8 cellular contexts compared by ENCODE assay signal in genomic region chr5:86617756-86618577, GRCh38. TPM values are rescaled to one million over a fixed set of nuclear protein-coding genes. Genes with fewer than 3 reads are reported as not detected.
DNase-seq lines count a peak whose midpoint lies in the region; ATAC-seq and TF ChIP-seq lines count a peak whose summit lies in the region.

TSS of gene COX7C (plus strand) at chr5:86617941. CDS start at chr5:86618056, 115 bp downstream.

- H3K4me3 ChIP-seq in Karpas-422 (ENCODE audit: low read length) (peak within 1 kb of the TSS; percentile 73), esophagus muscularis mucosa (peak within 1 kb of the TSS; percentile 66 to 92 (median 88)), muscle layer of duodenum (ENCODE audit: low read depth in 1 of 2, low read length in 2 of 2) (peak within 1 kb of the TSS; percentile 98)

- TF ChIP-seq EP300 in esophagus muscularis mucosa (IDR thresholded peaks at IDR 0.05) = no peak

- TF ChIP-seq POLR2A in esophagus muscularis mucosa (IDR thresholded peaks at IDR 0.05; ENCODE audit: low read depth) = peak; percentile 32

- H3K27me3 ChIP-seq in Karpas-422 (ENCODE audit: low read length) = no peaks in the 10 kb centered on the region
- H3K27me3 ChIP-seq in esophagus muscularis mucosa = peaks cover 0 to 4% (median 0%) of the 10 kb centered on the region in 4 donors
- H3K27me3 ChIP-seq in muscle layer of duodenum (ENCODE audit: low read depth, low read length) = no peaks in the 10 kb centered on the region

- H3K79me2 ChIP-seq in Karpas-422 (ENCODE audit: low read length) = peaks cover 15% of the 10 kb centered on the region

- no peaks in the 10 kb centered on the region; the same call in 1 of the 2 replicates for H4K20me1 ChIP-seq in Karpas-422 (ENCODE audit: insufficient read depth, low read depth, low read length)

- 7% methylated on average over 20 of the region's 41 CpGs for WGBS in esophagus muscularis mucosa

- no peaks in the 10 kb centered on the region for H3K9me2 ChIP-seq in Karpas-422 (replicated peaks; ENCODE audit: insufficient read depth, low read length)

- ATAC-seq in GM21825 (IDR thresholded peaks at IDR 0.05; ENCODE audit: unreplicated experiment) = peak; percentile 100

- DNase-seq in DMS79 treated with DMSO at 0.1 percent for 48 hours (lab: John Stamatoyannopoulos, UW) (peak; percentile 86), Karpas-422 (peak; percentile 99), RKO (ENCODE audit: low spot score) (peak; percentile 97), activated T-helper 1 cell treated with Interleukin-2 at 50 U/mL for 16 hours (ENCODE audit: low read depth) (peak; percentile 79), esophagus muscularis mucosa (ENCODE audit: extremely low spot score) (peak; percentile 98)
- peak; percentile 83 to 91 for DNase-seq in stimulated activated CD8-positive, alpha-beta memory T cell treated with anti-CD3 and anti-CD28 coated beads, Interleukin-7, amount 100 ng/mL, for 4 hours (ENCODE audit: low read depth in 2 of 2)

- peak within 1 kb of the TSS; percentile 97 for H2AFZ ChIP-seq in Karpas-422 (ENCODE audit: low read length)

- peak within 1 kb of the TSS; percentile 42 for H3K27ac ChIP-seq in Karpas-422 (ENCODE audit: low read length)
- peak within 1 kb of the TSS; percentile 88 to 95 (median 92) for H3K27ac ChIP-seq in esophagus muscularis mucosa (replicated peaks in 1 of 4)
- peak within 1 kb of the TSS; percentile 91 for H3K27ac ChIP-seq in muscle layer of duodenum (ENCODE audit: low read length)

- no peak for TF ChIP-seq CTCF in esophagus muscularis mucosa (IDR thresholded peaks at IDR 0.05)

- H3K9ac ChIP-seq in Karpas-422 (ENCODE audit: low read length) = peak within 1 kb of the TSS; percentile 83

- H3K9me3 ChIP-seq in Karpas-422 (ENCODE audit: low read length) (no peaks in the 10 kb centered on the region), esophagus muscularis mucosa (no peaks in the 10 kb centered on the region), muscle layer of duodenum (ENCODE audit: control insufficient read depth in 1 of 2, low read length in 2 of 2) (no peaks in the 10 kb centered on the region)

- peak within 1 kb of the TSS; percentile 77 for H3K4me2 ChIP-seq in Karpas-422 (ENCODE audit: low read depth, low read length, poor library complexity, severe bottlenecking)

- H3K4me1 ChIP-seq in Karpas-422 (ENCODE audit: low read length) (peaks cover 9% of the 10 kb centered on the region), esophagus muscularis mucosa (peaks cover 7 to 27% (median 26%) of the 10 kb centered on the region in 4 donors), muscle layer of duodenum (ENCODE audit: control insufficient read depth in 1 of 2, insufficient read depth in 2 of 2, low read length in 2 of 2) (peaks cover 0 to 9% of the 10 kb centered on the region in 2 donors)

- H3K36me3 ChIP-seq in Karpas-422 (ENCODE audit: insufficient read depth, low read length) (peaks cover 29% of the 10 kb centered on the region), esophagus muscularis mucosa (peaks cover 17 to 36% (median 25%) of the 10 kb centered on the region in 4 donors), muscle layer of duodenum (ENCODE audit: control insufficient read depth in 1 of 2, insufficient read depth in 2 of 2, low read length in 2 of 2) (peaks cover 16 to 18% of the 10 kb centered on the region in 2 donors)

- intact Hi-C loops in esophagus muscularis mucosa (cut with DNase I) = no loop called here

RNA-seq across cellular contexts. Expression of gene COX7C, which starts in this region (rescaled TPM):
- 342 and 598 TPM in 2 replicates for total RNA-seq in Karpas-422 (2014; rRNA removed; shearing (Covaris generic); ENCODE audit: low replicate concordance)
- total RNA-seq in esophagus muscularis mucosa = 100 to 1,000 TPM; 539 to 805 (median 631) TPM

Comparison
In these comparisons a context has a peak if more than half of its experiments do, and no peak if none do; other contexts are left out.
1. Peak in every context shown above with its lines: DNase-seq, ATAC-seq, H3K4me3 ChIP-seq and H3K27ac ChIP-seq.